ENCODE assay signal across 24 cellular contexts in the genomic region with DNA sequence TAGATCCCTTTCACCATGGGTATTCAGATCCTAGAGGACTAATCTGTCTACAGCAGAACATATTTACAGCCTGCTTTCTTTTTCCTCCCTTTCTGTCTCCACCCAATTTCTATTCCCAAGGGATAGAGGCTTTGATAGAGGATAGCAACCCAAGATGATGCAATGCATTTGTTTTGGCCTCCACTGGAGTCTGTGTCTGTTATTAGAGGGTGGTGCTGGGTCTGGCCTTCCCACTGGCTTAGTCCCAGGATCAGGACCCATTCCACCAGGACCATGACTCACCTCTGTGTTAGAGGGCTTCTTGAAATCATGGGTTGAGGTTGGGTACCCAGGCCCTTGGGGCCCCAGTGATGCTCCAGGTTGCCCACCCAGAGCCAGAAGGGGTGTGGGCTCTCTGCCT.
A peak's percentile ranks its signal among the peaks of the same experiment; 100 is the strongest.
DNase-seq lines count a peak whose midpoint lies in the region; ATAC-seq and TF ChIP-seq lines count a peak whose summit lies in the region.
"Had no signal": no experiment of that assay in that cellular context is flagged by ENCODE, and none has a peak within 500 bp of the region (broad histone marks: within the 10 kb centered on the region; RNA-seq: fewer than 3 reads in every experiment).

No MANE protein-coding gene starts in this region.

- TF ChIP-seq CTCF in MCF 10A (IDR thresholded peaks at IDR 0.05; ENCODE audit: unreplicated experiment), result no peak
- TF ChIP-seq CTCF in breast epithelium (IDR thresholded peaks at IDR 0.05), result no peak

- ATAC-seq in right cardiac atrium, result peak; percentile 94 to 98
- ATAC-seq in aorta (ENCODE audit: low FRiP score), result peak; percentile 90
- ATAC-seq: activated naive CD8-positive, alpha-beta T cell treated with anti-CD3 and anti-CD28 coated beads, Interleukin-2, amount 50 U/mL, for 24 hours; activated T-helper 17 cell treated with anti-CD3 and anti-CD28 coated beads, Interleukin-2, amount 50 U/mL, for 72 hours; natural killer cell; stimulated activated naive B cell treated with anti-CD40 and anti-IgM and Interleukin-4, amounts not matched to agents 10 μg/mL and 1 μg/mL and 100 μg/mL, for 72 hours had no signal

- no peaks in the 10 kb centered on the region for H3K27me3 Mint-ChIP-seq in MCF 10A (ENCODE audit: insufficient read depth, unreplicated experiment)

- H3K4me3 ChIP-seq in breast epithelium (no peak overlapping the region), right cardiac atrium (ENCODE audit: low read length) (no peak overlapping the region), aorta (ENCODE audit: low read length in 2 of 2) (no peak overlapping the region)

- H3K4me1 ChIP-seq in breast epithelium (no peaks in the 10 kb centered on the region), right cardiac atrium (ENCODE audit: control insufficient read depth, insufficient read depth, low read length) (no peaks in the 10 kb centered on the region), aorta (ENCODE audit: control insufficient read depth in 1 of 2, insufficient read depth in 2 of 2, low read length in 2 of 2) (peaks cover 0 to 3% of the 10 kb centered on the region in 2 donors)

- H3K27me3 ChIP-seq in breast epithelium, result no peaks in the 10 kb centered on the region
- H3K27me3 ChIP-seq in right cardiac atrium (ENCODE audit: control insufficient read depth, insufficient read depth), result no peaks in the 10 kb centered on the region
- peaks cover 0 to 2% of the 10 kb centered on the region in 2 donors for H3K27me3 ChIP-seq in aorta (ENCODE audit: control insufficient read depth in 1 of 2, insufficient read depth in 2 of 2, low read length in 1 of 2)

- CTCF ChIA-PET in MCF 10A (lab: Yijun Ruan, JAX), result no interaction called here

- H3K27ac Mint-ChIP-seq in MCF 10A (ENCODE audit: low read depth, unreplicated experiment), result no peak overlapping the region
- H3K27ac Mint-ChIP-seq: activated naive CD8-positive, alpha-beta T cell treated with anti-CD3 and anti-CD28 coated beads, Interleukin-2, amount 50 U/mL, for 24 hours; activated T-helper 17 cell treated with anti-CD3 and anti-CD28 coated beads, Interleukin-2, amount 50 U/mL, for 72 hours; CD4-positive, alpha-beta memory T cell; natural killer cell; stimulated activated naive B cell treated with anti-CD40 and anti-IgM and Interleukin-4, amounts not matched to agents 10 μg/mL and 1 μg/mL and 100 μg/mL, for 72 hours had no signal

- H3K36me3 ChIP-seq in breast epithelium (no peaks in the 10 kb centered on the region), aorta (ENCODE audit: control insufficient read depth in 1 of 2, insufficient read depth in 2 of 2, low read length in 1 of 2) (no peaks in the 10 kb centered on the region)

- BruUV-seq in MCF 10A (replicated peaks; lab: Mats Ljungman, UMichigan), result no TSS peak

- H3K27ac ChIP-seq in breast epithelium, result no peak overlapping the region
- no peak overlapping the region for H3K27ac ChIP-seq in right cardiac atrium (ENCODE audit: low read length)
- H3K27ac ChIP-seq in aorta (ENCODE audit: low read depth in 1 of 2, low read length in 2 of 2), result no peak overlapping the region
- H3K27ac ChIP-seq: KMS-11, VCaP had no signal

- no peak for TF ChIP-seq POLR2A in breast epithelium (IDR thresholded peaks at IDR 0.05)

- DNase-seq in MCF 10A (ENCODE audit: unreplicated experiment), result peak; percentile 38
- DNase-seq in breast epithelium (ENCODE audit: low spot score in 2 of 2), result no peak
- DNase-seq in dedifferentiated amniotic fluid mesenchymal stem cell (ENCODE audit: extremely low spot score), result peak; percentile 21
- peak; percentile 49 to 77 (median 60) for DNase-seq in right cardiac atrium
- DNase-seq in aorta, result peak; percentile 71 to 75
- no peak for DNase-seq in activated naive CD4-positive, alpha-beta T cell (lab: John Stamatoyannopoulos, UW)
- no peak for DNase-seq in activated CD4-positive, CD25-positive, alpha-beta regulatory T cell treated with anti-CD3 and anti-CD28 coated beads, Interleukin-2, amount 50 U/mL, for 72 hours
- no peak for DNase-seq in cerebellar cortex (ENCODE audit: low spot score)
- DNase-seq: ACHN; activated naive CD8-positive, alpha-beta T cell treated with anti-CD3 and anti-CD28 coated beads, Interleukin-2, amount 50 U/mL, for 24 hours; CD4-positive, alpha-beta memory T cell; DMS79 treated with DMSO at 0.1 percent for 48 hours; HCEC 1CT; mammary epithelial cell; natural killer cell; NCI-H1417; NCI-H446 treated with DMSO at 0.1 percent for 48 hours; posterior cingulate gyrus; SHP77 treated with DMSO at 0.1 percent for 48 hours; stimulated activated naive B cell treated with anti-CD40 and anti-IgM and Interleukin-4, amounts not matched to agents 10 μg/mL and 1 μg/mL and 100 μg/mL, for 72 hours had no signal

- POLR2A ChIA-PET in MCF 10A (lab: Yijun Ruan, JAX), result no interaction called here

- no peaks in the 10 kb centered on the region for H3K9me3 Mint-ChIP-seq in MCF 10A (ENCODE audit: unreplicated experiment)
- H3K9me3 Mint-ChIP-seq: activated naive CD8-positive, alpha-beta T cell treated with anti-CD3 and anti-CD28 coated beads, Interleukin-2, amount 50 U/mL, for 24 hours; activated T-helper 17 cell treated with anti-CD3 and anti-CD28 coated beads, Interleukin-2, amount 50 U/mL, for 72 hours; central memory CD8-positive, alpha-beta T cell; natural killer cell had no signal

- H3K4me1 Mint-ChIP-seq in MCF 10A (ENCODE audit: insufficient read depth, unreplicated experiment), result peaks cover 9% of the 10 kb centered on the region
- H3K4me1 Mint-ChIP-seq: activated T-helper 17 cell treated with anti-CD3 and anti-CD28 coated beads, Interleukin-2, amount 50 U/mL, for 72 hours; CD4-positive, alpha-beta memory T cell; central memory CD8-positive, alpha-beta T cell; natural killer cell had no signal

- H3K36me3 Mint-ChIP-seq in MCF 10A (ENCODE audit: insufficient read depth, unreplicated experiment), result no peaks in the 10 kb centered on the region
- H3K36me3 Mint-ChIP-seq: CD4-positive, alpha-beta memory T cell; natural killer cell had no signal

- no peak overlapping the region for H3K4me3 Mint-ChIP-seq in MCF 10A (ENCODE audit: unreplicated experiment)
- H3K4me3 Mint-ChIP-seq: activated naive CD8-positive, alpha-beta T cell treated with anti-CD3 and anti-CD28 coated beads, Interleukin-2, amount 50 U/mL, for 24 hours; activated T-helper 17 cell treated with anti-CD3 and anti-CD28 coated beads, Interleukin-2, amount 50 U/mL, for 72 hours; CD4-positive, alpha-beta memory T cell; central memory CD8-positive, alpha-beta T cell; natural killer cell; stimulated activated naive B cell treated with anti-CD40 and anti-IgM and Interleukin-4, amounts not matched to agents 10 μg/mL and 1 μg/mL and 100 μg/mL, for 72 hours had no signal

- intact Hi-C loops in MCF 10A (cut with micrococcal nuclease), result no loop called here
- intact Hi-C loops in breast epithelium (cut with DNase I; ENCODE audit: low total_unique reads), result loop anchor here (1.0 kb wide), 1 partner anchor 21 kb away; no protein-coding TSS in a partner anchor
- intact Hi-C loops in right cardiac atrium (cut with DNase I), result no loop called here
- intact Hi-C loops in aorta (cut with DNase I), result loop anchor here in 1 of 2 donors (5.0 kb wide), 1 partner anchor 42 kb away; no protein-coding TSS in a partner anchor

- H3K9me3 ChIP-seq in breast epithelium (no peaks in the 10 kb centered on the region), right cardiac atrium (ENCODE audit: control insufficient read depth, low read length) (no peaks in the 10 kb centered on the region), aorta (ENCODE audit: control insufficient read depth, low read length) (peaks cover 1% of the 10 kb centered on the region)

Comparison
In these comparisons a context has a peak if more than half of its experiments do, and no peak if none do; other contexts are left out.
1. DNase-seq: peak in MCF 10A (single experiment), dedifferentiated amniotic fluid mesenchymal stem cell (single experiment), right cardiac atrium (3 of 3) and aorta (2 of 2); none in breast epithelium (0 of 2), activated naive CD4-positive, alpha-beta T cell (0 of 4), activated CD4-positive, CD25-positive, alpha-beta regulatory T cell treated with anti-CD3 and anti-CD28 coated beads, Interleukin-2, amount 50 U/mL, for 72 hours (single experiment) and cerebellar cortex (single experiment).